In genomic region chr9:93091453-93092081, GRCh38 we compare ENCODE assay signal across 8 cellular contexts. TPM values are rescaled to one million over a fixed set of nuclear protein-coding genes. Genes with fewer than 3 reads are reported as not detected.
DNase-seq lines count a peak whose midpoint lies in the region; ATAC-seq and TF ChIP-seq lines count a peak whose summit lies in the region.

No MANE protein-coding gene starts in this region.

- no peaks in the 10 kb centered on the region for H3K27me3 ChIP-seq in AG04450 (ENCODE audit: control insufficient read depth, insufficient read depth, low read length)

- peaks cover 4 to 18% (median 4%) of the 10 kb centered on the region in 3 donors for H3K27me3 Mint-ChIP-seq in immature natural killer cell (ENCODE audit: low read depth in 3 of 3)

- DNase-seq in AG04450 (ENCODE audit: low read depth, low spot score) (peak; percentile 62), Kasumi-1 (lab: John Stamatoyannopoulos, UW) (peak; percentile 52 to 54), kidney tubule cell (ENCODE audit: low spot score) (peak; percentile 98), stromal cell of bone marrow (ENCODE audit: low read depth) (peak; percentile 59), immature natural killer cell (no peak), medulla oblongata (ENCODE audit: extremely low spot score) (no peak)
- DNase-seq in activated T-helper 9 cell treated with anti-CD3 and anti-CD28 coated beads, Interleukin-2, amount 50 U/mL, for 16 hours (ENCODE audit: low read depth): peak; percentile 42

- TF ChIP-seq CTCF in AG04450 (IDR thresholded peaks at IDR 0.05; ENCODE audit: low read depth, low read length): no peak

- CTCF ChIA-PET in AG04450 (lab: Charles Lee): no interaction called here

- no peaks in the 10 kb centered on the region for H3K9me3 Mint-ChIP-seq in immature natural killer cell

- no peak overlapping the region for H3K27ac Mint-ChIP-seq in immature natural killer cell

- H3K4me3 ChIP-seq in AG04450 (ENCODE audit: low read depth, low read length): no peak overlapping the region

- ATAC-seq in GM18873 (IDR thresholded peaks at IDR 0.05; ENCODE audit: low FRiP score, unreplicated experiment): no peak

- H3K36me3 Mint-ChIP-seq in immature natural killer cell: peaks cover 0 to 3% (median 0%) of the 10 kb centered on the region in 3 donors

- H3K4me1 Mint-ChIP-seq in immature natural killer cell: peaks cover 21 to 26% of the 10 kb centered on the region in 2 donors

- H3K9me3 ChIP-seq in AG04450 (ENCODE audit: control insufficient read depth, insufficient read depth, low read length): peaks cover 55% of the 10 kb centered on the region

- POLR2A ChIA-PET in AG04450 (lab: Yijun Ruan, JAX): no interaction called here

- no peak overlapping the region for H3K4me3 Mint-ChIP-seq in immature natural killer cell

- H3K27ac ChIP-seq in AG04450 (ENCODE audit: low read depth, low read length): peak overlapping the region; percentile 68

RNA-seq across cellular contexts. Expression of gene CARD19, which starts 4.5 kb away (rescaled TPM):
- polyA plus RNA-seq in AG04450 (2011; rRNA removed) (25.2 and 42.6 TPM in 2 replicates), immature natural killer cell (100 to 1,000 TPM in 1 of 3 donors, 10 to 100 TPM in 2; 55.1 to 105 (median 78.8) TPM)
- 18.1 and 31.7 TPM in 2 replicates for polyA minus RNA-seq in AG04450 (2011; rRNA and poly(A)+ RNA removed)

RNA-seq across cellular contexts. Expression of gene SUSD3, which starts 33.1 kb away (rescaled TPM):
- 1.4 and 1.8 TPM in 2 replicates for polyA plus RNA-seq in AG04450 (2011; rRNA removed)
- polyA minus RNA-seq in AG04450 (2011; rRNA and poly(A)+ RNA removed): 0.78 and 1.1 TPM in 2 replicates
- 1 to 10 TPM in 2 of 3 donors, not detected in 1; 3.5 to 5.2 TPM for polyA plus RNA-seq in immature natural killer cell

RNA-seq across cellular contexts. Expression of gene NINJ1, which starts 42.5 kb away (rescaled TPM):
- polyA plus RNA-seq in AG04450 (2011; rRNA removed) (26.8 and 47.4 TPM in 2 replicates), immature natural killer cell (10 to 100 TPM; 51.3 to 91.0 (median 54.0) TPM)
- 13.9 and 21.1 TPM in 2 replicates for polyA minus RNA-seq in AG04450 (2011; rRNA and poly(A)+ RNA removed)

Comparison
In these comparisons a context has a peak if more than half of its experiments do, and no peak if none do; other contexts are left out.
1. DNase-seq: peak in AG04450 (single experiment), Kasumi-1 (2 of 2), activated T-helper 9 cell treated with anti-CD3 and anti-CD28 coated beads, Interleukin-2, amount 50 U/mL, for 16 hours (single experiment), kidney tubule cell (single experiment) and stromal cell of bone marrow (single experiment); none in immature natural killer cell (0 of 3) and medulla oblongata (single experiment).